Comparison of ENCODE assay signal across 8 cellular contexts in the genomic region with DNA sequence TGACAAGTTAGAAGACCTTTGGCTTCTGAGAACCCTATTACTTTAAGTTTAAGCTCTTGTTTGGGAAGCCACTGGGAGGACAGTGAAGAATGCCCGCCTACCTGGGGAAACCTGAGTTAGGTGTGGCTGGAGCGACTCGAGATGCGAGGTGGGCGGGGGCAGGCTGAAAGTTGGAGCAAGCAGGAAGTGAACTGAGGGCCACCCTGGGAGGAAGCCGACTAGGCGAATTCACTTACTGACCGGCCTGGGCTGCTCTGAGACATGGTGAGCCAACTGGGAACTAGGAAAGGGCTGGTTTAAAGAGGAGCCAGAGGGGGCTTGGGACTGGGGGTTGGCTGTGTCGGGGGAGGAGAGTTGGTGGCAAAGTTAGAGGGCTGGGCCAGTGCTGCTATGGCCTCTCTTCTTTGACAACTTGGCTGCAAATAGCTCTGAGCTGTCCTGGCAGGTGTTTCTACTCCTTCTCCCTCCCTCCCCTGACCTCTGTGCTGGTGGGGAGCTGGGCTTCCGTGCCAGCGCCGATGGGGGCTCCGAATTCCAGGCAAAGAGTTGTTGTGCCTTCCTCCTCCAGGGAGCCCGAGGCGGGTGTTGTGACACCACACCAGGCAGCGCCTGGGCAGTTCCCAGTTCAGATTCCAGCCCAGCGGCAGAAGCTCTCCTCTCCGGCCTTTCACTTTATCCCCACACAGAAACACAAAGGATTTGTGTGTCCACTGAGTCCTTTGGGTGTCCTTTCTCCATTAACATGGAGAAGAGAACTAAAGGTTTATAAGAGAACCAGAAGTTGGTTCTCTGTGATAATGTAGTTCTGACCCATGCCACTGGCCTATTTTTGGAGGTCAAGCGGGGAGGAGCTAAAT. TPM values are rescaled to one million over a fixed set of nuclear protein-coding genes. Genes with fewer than 3 reads are reported as not detected.
DNase-seq lines count a peak whose midpoint lies in the region; ATAC-seq and TF ChIP-seq lines count a peak whose summit lies in the region.

A gene (plus strand): TSS at position 201 of the 857 bp plus-strand sequence. CDS start 61 bp downstream, at position 262.

- H3K36me3 ChIP-seq in thyroid gland: peaks cover 5 to 6% of the 10 kb centered on the region in 2 donors

- no peaks in the 10 kb centered on the region for H3K9me3 ChIP-seq in thyroid gland

- TF ChIP-seq POLR2A in erythroblast (IDR thresholded peaks at IDR 0.05; ENCODE audit: low read length): peak; percentile 46
- TF ChIP-seq POLR2A in thyroid gland (IDR thresholded peaks at IDR 0.05): peak in 1 of 2 donors; percentile 76

- CTCF ChIA-PET in activated CD4-positive, alpha-beta memory T cell treated with anti-CD3 and anti-CD28 coated beads, Interleukin-2, amount 10 ng/mL, durations not matched to agents 7 days and 5 days (lab: Charles Lee): interaction anchor here (0.7 to 1.8 kb wide), 7 partner anchors 8 to 171 kb away, joined by 3 to 6 read pairs (median 3); a partner anchor contains a TSS

- peak within 1 kb of the TSS; percentile 68 for H3K27ac Mint-ChIP-seq in activated CD4-positive, alpha-beta memory T cell treated with anti-CD3 and anti-CD28 coated beads, Interleukin-2, amount 10 ng/mL, durations not matched to agents 7 days and 5 days
- peak within 1 kb of the TSS; percentile 99 for H3K27ac Mint-ChIP-seq in nephron progenitor cell

- H3K36me3 Mint-ChIP-seq in activated CD4-positive, alpha-beta memory T cell treated with anti-CD3 and anti-CD28 coated beads, Interleukin-2, amount 10 ng/mL, durations not matched to agents 7 days and 5 days (ENCODE audit: low read depth): peaks cover 31% of the 10 kb centered on the region
- peaks cover 6% of the 10 kb centered on the region for H3K36me3 Mint-ChIP-seq in nephron progenitor cell (ENCODE audit: low read depth)

- POLR2A ChIA-PET in activated CD4-positive, alpha-beta memory T cell treated with anti-CD3 and anti-CD28 coated beads, Interleukin-2, amount 10 ng/mL, durations not matched to agents 7 days and 5 days (lab: Charles Lee): interaction anchor here (0.6 to 4.9 kb wide), 18 partner anchors 10 to 399 kb away, joined by 3 to 38 read pairs (median 4); a partner anchor contains a TSS

- no peaks in the 10 kb centered on the region for H3K27me3 ChIP-seq in thyroid gland

- ATAC-seq in GM21526 (IDR thresholded peaks at IDR 0.05; ENCODE audit: low FRiP score, unreplicated experiment): peak; percentile 74

- no peaks in the 10 kb centered on the region for H3K9me3 Mint-ChIP-seq in activated CD4-positive, alpha-beta memory T cell treated with anti-CD3 and anti-CD28 coated beads, Interleukin-2, amount 10 ng/mL, durations not matched to agents 7 days and 5 days
- H3K9me3 Mint-ChIP-seq in nephron progenitor cell: no peaks in the 10 kb centered on the region

- H3K4me1 ChIP-seq in thyroid gland: peaks cover 21 to 29% of the 10 kb centered on the region in 2 donors

- peaks cover 37% of the 10 kb centered on the region for H3K4me1 Mint-ChIP-seq in activated CD4-positive, alpha-beta memory T cell treated with anti-CD3 and anti-CD28 coated beads, Interleukin-2, amount 10 ng/mL, durations not matched to agents 7 days and 5 days
- H3K4me1 Mint-ChIP-seq in nephron progenitor cell: peaks cover 58% of the 10 kb centered on the region

- intact Hi-C loops in thyroid gland (cut with DNase I): no loop called here

- TF ChIP-seq CTCF in nephron progenitor cell (IDR thresholded peaks at IDR 0.05) (no peak), thyroid gland (IDR thresholded peaks at IDR 0.05) (no peak)

- peak within 1 kb of the TSS; percentile 73 to 88 (median 79) for H3K27ac ChIP-seq in thyroid gland

- H3K27me3 Mint-ChIP-seq in activated CD4-positive, alpha-beta memory T cell treated with anti-CD3 and anti-CD28 coated beads, Interleukin-2, amount 10 ng/mL, durations not matched to agents 7 days and 5 days: peaks cover 2% of the 10 kb centered on the region
- peaks cover 14% of the 10 kb centered on the region for H3K27me3 Mint-ChIP-seq in nephron progenitor cell (ENCODE audit: low read depth, poor library complexity)

- H3K4me3 Mint-ChIP-seq in activated CD4-positive, alpha-beta memory T cell treated with anti-CD3 and anti-CD28 coated beads, Interleukin-2, amount 10 ng/mL, durations not matched to agents 7 days and 5 days: peak within 1 kb of the TSS; percentile 97
- H3K4me3 Mint-ChIP-seq in nephron progenitor cell: peak within 1 kb of the TSS; percentile 70

- WGBS in thyroid gland, 2 donors: 16 to 27% methylated on average over 18 to 19 of the region's 19 CpGs

- DNase-seq in DMS153 treated with DMSO at 0.1 percent for 48 hours (lab: John Stamatoyannopoulos, UW; ENCODE audit: unreplicated experiment) (peak; percentile 36), MV-4-11 (lab: John Stamatoyannopoulos, UW) (peak; percentile 66), erythroblast (lab: John Stamatoyannopoulos, UW) (peak; percentile 56 to 59), nephron progenitor cell (peak; percentile 37), thyroid gland (peak; percentile 92 to 93), GM03348 (ENCODE audit: low spot score) (no peak)
- peak; percentile 71 for DNase-seq in activated CD4-positive, alpha-beta memory T cell treated with anti-CD3 and anti-CD28 coated beads, Interleukin-2, amount 10 ng/mL, durations not matched to agents 7 days and 5 days

- peak within 1 kb of the TSS; percentile 33 to 70 (median 42) for H3K4me3 ChIP-seq in thyroid gland (replicated peaks in 1 of 3)

RNA-seq across cellular contexts. Expression of the gene that starts here (rescaled TPM):
- total RNA-seq in activated CD4-positive, alpha-beta memory T cell treated with anti-CD3 and anti-CD28 coated beads, Interleukin-2, amount 10 ng/mL, durations not matched to agents 7 days and 5 days: 100 to 1,000 TPM; 132 to 133 TPM
- 100 to 1,000 TPM in 3 of 4 donors, 10 to 100 TPM in 1; 89.6 to 171 (median 121) TPM for total RNA-seq in thyroid gland
